Comparison of ENCODE assay signal across 9 cellular contexts in the genomic region with DNA sequence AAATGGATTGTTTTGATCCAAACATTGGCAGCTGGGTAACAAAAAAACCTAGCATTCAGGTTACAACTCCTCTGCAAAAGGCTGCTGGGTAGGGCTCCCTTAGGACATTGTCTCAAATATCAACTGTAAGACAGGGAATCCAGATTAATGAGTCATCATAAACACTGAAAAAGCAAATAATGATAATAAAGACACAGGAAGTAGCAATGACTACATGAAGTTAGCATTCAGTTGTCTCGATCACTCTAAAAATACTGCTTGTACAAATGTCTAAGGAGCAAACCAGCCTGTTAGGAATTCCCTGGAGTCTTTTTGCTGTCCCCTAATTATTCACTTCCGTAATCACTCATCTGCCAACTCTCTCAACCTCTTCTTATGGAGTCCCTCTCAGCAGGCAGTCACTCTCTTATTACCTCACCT.
DNase-seq lines count a peak whose midpoint lies in the region; ATAC-seq, FAIRE-seq and TF ChIP-seq lines count a peak whose summit lies in the region.
"Had no signal": no experiment of that assay in that cellular context is flagged by ENCODE, and none has a peak within 500 bp of the region (broad histone marks: within the 10 kb centered on the region; RNA-seq: fewer than 3 reads in every experiment).

No MANE protein-coding gene starts in this region.

- peaks cover 13% of the 10 kb centered on the region for H3K4me1 Mint-ChIP-seq in HFFc6 (ENCODE audit: low read depth)

- ATAC-seq in A549 (peak; percentile 82 to 92), GM21526 (IDR thresholded peaks at IDR 0.05; ENCODE audit: low FRiP score, unreplicated experiment) (no peak), HG03520 (IDR thresholded peaks at IDR 0.05; ENCODE audit: unreplicated experiment) (no peak), heart right ventricle (no peak)

- TF ChIP-seq POLR2A in A549 (IDR thresholded peaks at IDR 0.05; ENCODE audit: low read length) = no peak

- H3K4me3 ChIP-seq in A549 (no peak overlapping the region), fibroblast of villous mesenchyme (ENCODE audit: low read depth, low read length) (no peak overlapping the region), heart right ventricle (no peak overlapping the region)

- TF ChIP-seq RAD21 in A549 (conservative IDR thresholded peaks at IDR 0.05 in 1 of 2, IDR thresholded peaks at IDR 0.05 in 1 of 2) = no peak

- no peak overlapping the region for H3K4me3 Mint-ChIP-seq in HFFc6
- H3K4me3 Mint-ChIP-seq: CD4-positive, CD25-positive, alpha-beta regulatory T cell had no signal

- H3K27me3 ChIP-seq in heart right ventricle = peaks cover 0 to 30% (median 0%) of the 10 kb centered on the region in 7 donors

- peaks cover 3% of the 10 kb centered on the region; the same call in 1 of the 2 replicates for H3K9me3 Mint-ChIP-seq in HFFc6
- H3K9me3 Mint-ChIP-seq: CD4-positive, CD25-positive, alpha-beta regulatory T cell had no signal

- no peaks in the 10 kb centered on the region for H3K36me3 ChIP-seq in heart right ventricle

- peak overlapping the region; percentile 64 for H3K4me2 ChIP-seq in A549

- TF ChIP-seq CTCF in A549 (IDR thresholded peaks at IDR 0.05) (no peak), HFFc6 (IDR thresholded peaks at IDR 0.05) (no peak), fibroblast of villous mesenchyme (IDR thresholded peaks at IDR 0.05; ENCODE audit: insufficient read depth, low read depth, low read length) (no peak), heart right ventricle (IDR thresholded peaks at IDR 0.05) (no peak)

- 6% methylated on average over 2 of the region's 2 CpGs for WGBS in A549 (ENCODE audit: missing lambda C conversion rate)
- 43 to 59% methylated on average over 2 of the region's 2 CpGs for WGBS in heart right ventricle, 2 donors

- POLR2A ChIA-PET in A549 (lab: Yijun Ruan, JAX) = no interaction called here

- peak overlapping the region; percentile 52; the same call in 1 of the 2 replicates for H3K27ac Mint-ChIP-seq in HFFc6
- H3K27ac Mint-ChIP-seq: CD4-positive, CD25-positive, alpha-beta regulatory T cell had no signal

- no peaks in the 10 kb centered on the region; the same call in 1 of the 2 replicates for H3K27me3 Mint-ChIP-seq in HFFc6 (ENCODE audit: insufficient read depth)

- TF ChIP-seq EP300 in A549 (IDR thresholded peaks at IDR 0.05) = no peak

- DNase-seq in A549 (ENCODE audit: low read depth in 1 of 2, low spot score in 1 of 2) = peak; percentile 18 to 57
- peak; percentile 25 for DNase-seq in HFFc6
- DNase-seq in OCI-M1 (lab: John Stamatoyannopoulos, UW) = peak; percentile 0
- peak; percentile 43 for DNase-seq in fibroblast of villous mesenchyme (ENCODE audit: low read depth)
- no peak for DNase-seq in stimulated activated naive CD4-positive, alpha-beta T cell treated with Interleukin-2 at 50 U/mL for 16 hours (lab: John Stamatoyannopoulos, UW)
- no peak for DNase-seq in heart right ventricle
- DNase-seq: CD4-positive, CD25-positive, alpha-beta regulatory T cell had no signal

- H3K9me3 ChIP-seq in A549 (no peaks in the 10 kb centered on the region), heart right ventricle (no peaks in the 10 kb centered on the region)

- H3K4me1 ChIP-seq in A549 = peaks cover 14% of the 10 kb centered on the region
- no peaks in the 10 kb centered on the region for H3K4me1 ChIP-seq in heart right ventricle

- H3K36me3 Mint-ChIP-seq in HFFc6 (ENCODE audit: low read depth) = no peaks in the 10 kb centered on the region
- H3K36me3 Mint-ChIP-seq: CD4-positive, CD25-positive, alpha-beta regulatory T cell had no signal

- FAIRE-seq in A549 (lab: Jason Lieb, UNC) = no peak

- CTCF ChIA-PET in A549 (lab: Yijun Ruan, JAX) = no interaction called here

- H3K27ac ChIP-seq in A549 (peak overlapping the region; percentile 54 to 74), heart right ventricle (no peak overlapping the region)

- intact Hi-C loops in heart right ventricle (cut with DNase I) = no loop called here

TF ChIP-seq in A549, 52 proteins besides CTCF, POLR2A, EP300 and RAD21:
- TF ChIP-seq MAFK (IDR thresholded peaks at IDR 0.05; ENCODE audit: partially characterized antibody) (peak; percentile 49), FOSL2 (IDR thresholded peaks at IDR 0.05) (0 out of 2 replicates have a peak, but pooled peaks have one; percentile 30), FOSL2 (CRISPR knock-in tag; IDR thresholded peaks at IDR 0.05) (peak; percentile 82), JUNB (IDR thresholded peaks at IDR 0.05) (peak; percentile 32; the same call in 1 of the 2 replicates), BHLHE40 (IDR thresholded peaks at IDR 0.05; ENCODE audit: low read depth, low read length) (no peak)
- TF ChIP-seq, protein P1, sequence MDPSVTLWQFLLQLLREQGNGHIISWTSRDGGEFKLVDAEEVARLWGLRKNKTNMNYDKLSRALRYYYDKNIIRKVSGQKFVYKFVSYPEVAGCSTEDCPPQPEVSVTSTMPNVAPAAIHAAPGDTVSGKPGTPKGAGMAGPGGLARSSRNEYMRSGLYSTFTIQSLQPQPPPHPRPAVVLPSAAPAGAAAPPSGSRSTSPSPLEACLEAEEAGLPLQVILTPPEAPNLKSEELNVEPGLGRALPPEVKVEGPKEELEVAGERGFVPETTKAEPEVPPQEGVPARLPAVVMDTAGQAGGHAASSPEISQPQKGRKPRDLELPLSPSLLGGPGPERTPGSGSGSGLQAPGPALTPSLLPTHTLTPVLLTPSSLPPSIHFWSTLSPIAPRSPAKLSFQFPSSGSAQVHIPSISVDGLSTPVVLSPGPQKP (IDR thresholded peaks at IDR 0.05; ENCODE audit: low read depth, low read length) = no peak
TF ChIP-seq in A549: peak in this region for 3.

Comparison
In these comparisons a context has a peak if more than half of its experiments do, and no peak if none do; other contexts are left out.
1. ATAC-seq: peak in A549 (2 of 2); none in GM21526 (single experiment), HG03520 (single experiment) and heart right ventricle (0 of 8).
2. DNase-seq: peak in A549 (2 of 2), HFFc6 (single experiment), OCI-M1 (single experiment) and fibroblast of villous mesenchyme (single experiment); none in stimulated activated naive CD4-positive, alpha-beta T cell treated with Interleukin-2 at 50 U/mL for 16 hours (single experiment) and heart right ventricle (0 of 2).
3. H3K27ac ChIP-seq: peak in A549 (2 of 2); none in heart right ventricle (0 of 10).